In genomic region chr11:76152741-76153608, GRCh38 we compare ENCODE assay signal across 8 cellular contexts. TPM values are rescaled to one million over a fixed set of nuclear protein-coding genes. Genes with fewer than 3 reads are reported as not detected.
A peak's percentile ranks its signal among the peaks of the same experiment; 100 is the strongest.
DNase-seq lines count a peak whose midpoint lies in the region; ATAC-seq and TF ChIP-seq lines count a peak whose summit lies in the region.

No MANE protein-coding gene starts in this region.

- no peak for TF ChIP-seq CTCF in natural killer cell (IDR thresholded peaks at IDR 0.05)

- peaks cover 23% of the 10 kb centered on the region for H3K27me3 Mint-ChIP-seq in activated T-cell treated with anti-CD3 and anti-CD28 coated beads, Interleukin-2, amount 50 U/mL, for 72 hours (ENCODE audit: low read depth)
- peaks cover 0 to 2% of the 10 kb centered on the region in 2 donors for H3K27me3 Mint-ChIP-seq in natural killer cell (ENCODE audit: low read depth in 2 of 2)

- peaks cover 5% of the 10 kb centered on the region for H3K27me3 ChIP-seq in adipocyte (replicated peaks; ENCODE audit: control insufficient read depth, insufficient read depth, low read length)

- intact Hi-C loops in natural killer cell (cut with micrococcal nuclease): loop anchor here (1.0 to 5.0 kb wide), 3 partner anchors 54 to 350 kb away; partner anchors contain the start of gene WNT11

- H3K4me3 Mint-ChIP-seq in activated T-cell treated with anti-CD3 and anti-CD28 coated beads, Interleukin-2, amount 50 U/mL, for 72 hours: peak overlapping the region; percentile 77 to 80
- H3K4me3 Mint-ChIP-seq in natural killer cell: peak overlapping the region; percentile 84

- H3K9ac ChIP-seq in adipocyte (ENCODE audit: low read length): peak overlapping the region; percentile 81

- no peaks in the 10 kb centered on the region for H3K9me3 Mint-ChIP-seq in activated T-cell treated with anti-CD3 and anti-CD28 coated beads, Interleukin-2, amount 50 U/mL, for 72 hours
- no peaks in the 10 kb centered on the region for H3K9me3 Mint-ChIP-seq in natural killer cell

- no peaks in the 10 kb centered on the region for H3K9me3 ChIP-seq in adipocyte (ENCODE audit: control insufficient read depth, low read length)

- no peaks in the 10 kb centered on the region for H3K36me3 Mint-ChIP-seq in activated T-cell treated with anti-CD3 and anti-CD28 coated beads, Interleukin-2, amount 50 U/mL, for 72 hours (ENCODE audit: insufficient read depth in 2 of 2)
- no peaks in the 10 kb centered on the region for H3K36me3 Mint-ChIP-seq in natural killer cell

- peaks cover 25% of the 10 kb centered on the region for H3K4me1 Mint-ChIP-seq in activated T-cell treated with anti-CD3 and anti-CD28 coated beads, Interleukin-2, amount 50 U/mL, for 72 hours (ENCODE audit: low read depth)
- H3K4me1 Mint-ChIP-seq in natural killer cell: peaks cover 36 to 38% of the 10 kb centered on the region in 2 donors

- ATAC-seq in activated T-cell treated with anti-CD3 and anti-CD28 coated beads, Interleukin-2, amount 50 U/mL, for 72 hours (replicated peaks in 1 of 2): no peak
- ATAC-seq in HG03103 (IDR thresholded peaks at IDR 0.05; ENCODE audit: low read depth, unreplicated experiment) (peak; percentile 50), natural killer cell (peak; percentile 57 to 71 (median 66))

- DNase-seq in activated T-cell treated with anti-CD3 and anti-CD28 coated beads, Interleukin-2, amount 50 U/mL, for 72 hours: no peak
- DNase-seq in activated T-cell treated with anti-CD3 and anti-CD28 coated beads for 4 hours: no peak
- no peak for DNase-seq in adipocyte (ENCODE audit: low read depth)
- no peak for DNase-seq in natural killer cell
- no peak for DNase-seq in amniotic stem cell (lab: John Stamatoyannopoulos, UW)
- no peak for DNase-seq in stimulated activated CD4-positive, alpha-beta T cell treated with anti-CD3 and anti-CD28 coated beads, Interleukin-2, amount 100 ng/mL, for 24 hours
- DNase-seq in NCI-H524 (lab: John Stamatoyannopoulos, UW): no peak

- no peaks in the 10 kb centered on the region for H3K36me3 ChIP-seq in adipocyte (ENCODE audit: control insufficient read depth, insufficient read depth, low read length, severe bottlenecking)

- peak overlapping the region; percentile 45 for H3K27ac Mint-ChIP-seq in activated T-cell treated with anti-CD3 and anti-CD28 coated beads, Interleukin-2, amount 50 U/mL, for 72 hours
- H3K27ac Mint-ChIP-seq in natural killer cell: peak overlapping the region; percentile 88 to 92

- peaks cover 26% of the 10 kb centered on the region for H3K4me1 ChIP-seq in adipocyte (ENCODE audit: control insufficient read depth, insufficient read depth, low read length)

- H3K4me3 ChIP-seq in adipocyte (ENCODE audit: low read length): peak overlapping the region; percentile 72

RNA-seq across cellular contexts. Expression of gene WNT11, which starts 53.3 kb away (rescaled TPM):
- under 1 TPM; 0.12 to 0.16 TPM for total RNA-seq in activated T-cell treated with anti-CD3 and anti-CD28 coated beads, Interleukin-2, amount 50 U/mL, for 72 hours
- total RNA-seq in natural killer cell: 1 to 10 TPM in 1 of 3 donors, under 1 TPM in 2; 0.47 to 1.3 (median 0.80) TPM

Comparison
In these comparisons a context has a peak if more than half of its experiments do, and no peak if none do; other contexts are left out.
1. ATAC-seq: peak in HG03103 (single experiment) and natural killer cell (3 of 3); none in activated T-cell treated with anti-CD3 and anti-CD28 coated beads, Interleukin-2, amount 50 U/mL, for 72 hours (0 of 2).